10 cellular contexts compared by ENCODE assay signal in the genomic region with DNA sequence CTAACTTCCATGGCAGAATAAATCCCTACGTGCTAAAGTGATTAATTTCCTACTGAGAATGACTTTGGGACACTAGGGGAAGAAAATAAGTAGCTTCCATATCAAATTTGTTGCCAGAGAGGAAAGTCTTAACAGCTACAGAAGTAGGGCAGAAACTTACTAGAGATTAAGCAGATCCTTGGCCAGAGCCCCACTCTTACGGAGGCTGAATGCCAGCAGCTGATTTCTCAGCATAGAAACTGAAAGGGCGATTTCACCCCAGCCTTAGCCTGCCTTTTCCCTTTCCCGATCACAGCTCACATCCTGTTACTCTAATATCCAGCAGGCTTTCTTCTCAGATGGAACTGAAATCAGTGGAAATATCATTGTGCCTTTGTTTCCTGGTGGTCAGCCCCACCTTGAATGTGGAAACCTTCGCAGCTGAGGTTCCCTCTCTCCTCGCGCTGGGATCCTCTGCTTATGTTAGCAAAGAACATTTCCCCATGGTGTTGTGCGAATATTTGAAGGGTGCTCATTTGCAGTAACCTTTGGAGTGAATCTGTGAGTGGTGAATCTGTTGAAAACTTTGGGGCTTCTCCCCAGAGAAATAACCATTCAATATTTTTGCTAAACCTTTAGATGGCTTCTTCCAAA. TPM values are rescaled to one million over a fixed set of nuclear protein-coding genes. Genes with fewer than 3 reads are reported as not detected.
DNase-seq lines count a peak whose midpoint lies in the region; ATAC-seq and TF ChIP-seq lines count a peak whose summit lies in the region.
"Had no signal": no experiment of that assay in that cellular context is flagged by ENCODE, and none has a peak within 500 bp of the region (broad histone marks: within the 10 kb centered on the region; RNA-seq: fewer than 3 reads in every experiment).

No MANE protein-coding gene starts in this region.

- H3K4me1 ChIP-seq in GM23248 (ENCODE audit: insufficient read depth): peaks cover 2% of the 10 kb centered on the region; the same call in 1 of the 2 replicates
- H3K4me1 ChIP-seq in body of pancreas: peaks cover 9% of the 10 kb centered on the region
- no peaks in the 10 kb centered on the region for H3K4me1 ChIP-seq in skeletal muscle satellite cell (ENCODE audit: control insufficient read depth, insufficient read depth, low read length)

- H3K4me3 ChIP-seq in GM23248 (peak overlapping the region; percentile 52; the same call in 1 of the 2 replicates), body of pancreas (no peak overlapping the region), skeletal muscle satellite cell (ENCODE audit: low read length) (no peak overlapping the region)

- H3K27ac Mint-ChIP-seq in chondrocyte (ENCODE audit: unreplicated experiment): no peak overlapping the region
- H3K27ac Mint-ChIP-seq: activated T-helper 17 cell treated with anti-CD3 and anti-CD28 coated beads, Interleukin-2, amount 50 U/mL, for 72 hours had no signal

- H2AFZ ChIP-seq in GM23248: peak overlapping the region; percentile 47; the same call in 1 of the 2 replicates

- H3K36me3 Mint-ChIP-seq in chondrocyte (ENCODE audit: low read depth): peaks cover 1% of the 10 kb centered on the region

- no peak for TF ChIP-seq POLR2A in body of pancreas (IDR thresholded peaks at IDR 0.05)

- no peak for TF ChIP-seq CTCF in body of pancreas (IDR thresholded peaks at IDR 0.05)
- TF ChIP-seq CTCF in chondrocyte (IDR thresholded peaks at IDR 0.05): no peak

- no peaks in the 10 kb centered on the region for H4K20me1 ChIP-seq in GM23248 (ENCODE audit: insufficient read depth)

- H3K27me3 ChIP-seq in GM23248 (replicated peaks; ENCODE audit: insufficient read depth) (peaks cover 24% of the 10 kb centered on the region), body of pancreas (no peaks in the 10 kb centered on the region), skeletal muscle satellite cell (ENCODE audit: control insufficient read depth, insufficient read depth, low read length) (peaks cover 70% of the 10 kb centered on the region)

- WGBS in GM23248 (ENCODE audit: low coverage in 1 of 2, low lambda C conversion rate in 2 of 2, missing lambda C conversion rate in 2 of 2), 2 experiments: 24 to 32% methylated on average over 8 of the region's 8 CpGs
- 15% methylated on average over 7 to 8 of the region's 8 CpGs for WGBS in body of pancreas, 2 donors

- H3K79me2 ChIP-seq in GM23248 (ENCODE audit: insufficient read depth): no peaks in the 10 kb centered on the region

- peaks cover 2% of the 10 kb centered on the region for H3K27me3 Mint-ChIP-seq in chondrocyte (ENCODE audit: low read depth)

- H3K9me2 ChIP-seq in GM23248 (ENCODE audit: insufficient read depth): no peaks in the 10 kb centered on the region

- ATAC-seq in body of pancreas: peak; percentile 83
- ATAC-seq: activated T-helper 17 cell treated with anti-CD3 and anti-CD28 coated beads, Interleukin-2, amount 50 U/mL, for 72 hours; Panc1 had no signal

- in situ Hi-C loops in GM23248 (cut with MboI): no loop called here

- no peaks in the 10 kb centered on the region for H3K4me1 Mint-ChIP-seq in chondrocyte (ENCODE audit: low read depth)
- H3K4me1 Mint-ChIP-seq: activated T-helper 17 cell treated with anti-CD3 and anti-CD28 coated beads, Interleukin-2, amount 50 U/mL, for 72 hours had no signal

- no peaks in the 10 kb centered on the region for H3K9me3 ChIP-seq in GM23248 (ENCODE audit: low read depth)
- H3K9me3 ChIP-seq in body of pancreas: no peaks in the 10 kb centered on the region
- no peaks in the 10 kb centered on the region for H3K9me3 ChIP-seq in skeletal muscle satellite cell (replicated peaks; ENCODE audit: low read length)

- H3K9me3 Mint-ChIP-seq in chondrocyte (ENCODE audit: low read depth): no peaks in the 10 kb centered on the region
- H3K9me3 Mint-ChIP-seq: activated T-helper 17 cell treated with anti-CD3 and anti-CD28 coated beads, Interleukin-2, amount 50 U/mL, for 72 hours had no signal

- H3K27ac ChIP-seq in GM23248 (no peak overlapping the region), body of pancreas (peak overlapping the region in 3 of 4 donors; percentile 17 to 46 (median 38))

- H3F3A ChIP-seq in GM23248 (ENCODE audit: insufficient read depth): no peaks in the 10 kb centered on the region

- H3K9ac ChIP-seq in GM23248 (peak overlapping the region; percentile 29; the same call in 1 of the 2 replicates), skeletal muscle satellite cell (ENCODE audit: low read depth, low read length) (no peak overlapping the region)

- H3K4me3 Mint-ChIP-seq in chondrocyte (ENCODE audit: unreplicated experiment): no peak overlapping the region
- H3K4me3 Mint-ChIP-seq: activated T-helper 17 cell treated with anti-CD3 and anti-CD28 coated beads, Interleukin-2, amount 50 U/mL, for 72 hours had no signal

- no peaks in the 10 kb centered on the region for H3K36me3 ChIP-seq in GM23248 (ENCODE audit: low read depth)
- H3K36me3 ChIP-seq in body of pancreas (replicated peaks in 1 of 2; ENCODE audit: insufficient read depth in 1 of 2, low read depth in 2 of 2): no peaks in the 10 kb centered on the region
- no peaks in the 10 kb centered on the region for H3K36me3 ChIP-seq in skeletal muscle satellite cell (ENCODE audit: insufficient read depth, low read length)

- intact Hi-C loops in body of pancreas (cut with DNase I): no loop called here

- H3K4me2 ChIP-seq in GM23248 (ENCODE audit: unreplicated experiment) (peak overlapping the region; percentile 37), skeletal muscle satellite cell (ENCODE audit: low read length) (peak overlapping the region; percentile 45)

- DNase-seq in GM23248 (peak; percentile 58), body of pancreas (peak; percentile 46 to 72 (median 61)), hippocampal formation (lab: John Stamatoyannopoulos, UW) (peak; percentile 34 to 56), NCI-H345 (lab: John Stamatoyannopoulos, UW) (no peak), GM19240 (ENCODE audit: insufficient read length, low spot score) (no peak), chondrocyte (ENCODE audit: low spot score) (no peak), DMS153 (lab: John Stamatoyannopoulos, UW) (no peak)

RNA-seq across cellular contexts. Expression of a gene that starts 8.4 kb away (rescaled TPM):
- total RNA-seq in GM23248 (2014; rRNA removed; shearing (Covaris generic)): not detected in 2 replicates
- polyA plus RNA-seq in GM23248 (2016; fragmentation: Nextera tagmentation; extraction: Ambion mirVana): 0.10 TPM in 1 of 2 replicates, not detected in the other
- total RNA-seq in body of pancreas (1 to 10 TPM in 1 of 2 donors, under 1 TPM in 1; 0.78 to 2.0 TPM), chondrocyte (1.0 to 2.4 TPM (median 2.3 TPM) in 3 replicates)
- 0.51 and 0.87 TPM in 2 replicates for total RNA-seq in skeletal muscle satellite cell (2012; rRNA removed)

Comparison
In these comparisons a context has a peak if more than half of its experiments do, and no peak if none do; other contexts are left out.
1. DNase-seq: peak in GM23248 (single experiment), body of pancreas (4 of 4) and hippocampal formation (2 of 2); none in NCI-H345 (single experiment), GM19240 (single experiment), chondrocyte (single experiment) and DMS153 (single experiment).